In the genomic region with DNA sequence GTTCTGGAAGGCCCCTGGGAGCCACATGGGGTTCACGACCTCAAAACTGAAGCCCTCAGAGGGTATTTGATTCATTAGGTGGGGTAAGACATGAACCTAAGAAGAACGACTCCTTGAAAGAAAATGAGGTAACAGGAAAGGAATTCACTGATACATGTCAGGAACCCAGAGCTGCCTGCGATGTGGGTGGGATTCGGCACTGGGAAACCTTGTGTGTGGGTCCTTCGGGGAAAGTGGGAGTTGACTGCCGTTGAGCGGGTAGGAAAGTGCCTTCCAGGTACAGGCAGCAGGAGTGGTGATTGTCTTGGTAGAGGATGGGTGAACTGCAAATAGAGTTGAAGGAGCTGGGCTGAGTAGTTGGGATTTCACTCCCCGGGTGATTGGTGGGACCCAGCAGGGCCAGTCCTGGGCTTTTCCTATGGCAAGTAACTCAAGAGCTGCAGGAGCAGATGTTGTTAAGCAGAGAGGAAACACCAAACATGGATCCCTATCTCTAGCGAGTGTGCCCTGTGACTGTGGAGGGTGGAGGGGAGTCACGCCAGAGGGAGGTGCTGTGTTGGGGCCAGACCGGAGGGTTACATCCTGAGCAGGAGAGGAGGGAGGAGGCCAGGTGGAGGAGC, we compare ENCODE assay signal across 9 cellular contexts. TPM values are rescaled to one million over a fixed set of nuclear protein-coding genes. Genes with fewer than 3 reads are reported as not detected.
DNase-seq lines count a peak whose midpoint lies in the region; ATAC-seq, FAIRE-seq and TF ChIP-seq lines count a peak whose summit lies in the region.
"Had no signal": no experiment of that assay in that cellular context is flagged by ENCODE, and none has a peak within 500 bp of the region (broad histone marks: within the 10 kb centered on the region; RNA-seq: fewer than 3 reads in every experiment).

No MANE protein-coding gene starts in this region.

- DNase-seq in HTR-8/SVneo (ENCODE audit: insufficient read length, low spot score) (peak; percentile 93), brain microvascular endothelial cell (peak; percentile 30), naive B cell (no peak), HT-29 (ENCODE audit: low spot score) (no peak), GF-D8 (lab: John Stamatoyannopoulos, UW) (no peak), T-helper 9 cell (no peak)
- DNase-seq: CD4-positive, alpha-beta T cell had no signal

- TF ChIP-seq CTCF in brain microvascular endothelial cell (IDR thresholded peaks at IDR 0.05; ENCODE audit: low read depth, low read length, missing control alignments), result no peak

- in situ Hi-C loops in brain microvascular endothelial cell (cut with HindIII; ENCODE audit: low pct_ligation_motif_present, low sequenced_read_pairs), result no loop called here

- peaks cover 49% of the 10 kb centered on the region for H3K4me1 ChIP-seq in ACC112 (ENCODE audit: control insufficient read depth, insufficient read depth, low read length, unreplicated experiment)

- no peaks in the 10 kb centered on the region for H3K27me3 Mint-ChIP-seq in naive B cell
- H3K27me3 Mint-ChIP-seq: CD4-positive, alpha-beta T cell had no signal

- peaks cover 7 to 19% of the 10 kb centered on the region in 2 donors for H3K36me3 Mint-ChIP-seq in naive B cell

- peaks cover 25 to 66% (median 45%) of the 10 kb centered on the region in 3 donors for H3K4me1 Mint-ChIP-seq in naive B cell

- H3K79me2 ChIP-seq in ACC112 (ENCODE audit: control insufficient read depth, insufficient read depth, low read length, unreplicated experiment), result no peaks in the 10 kb centered on the region

- peak overlapping the region in 2 of 8 donors; percentile 29 to 36 for H3K4me3 Mint-ChIP-seq in naive B cell
- H3K4me3 Mint-ChIP-seq: CD4-positive, alpha-beta T cell had no signal

- FAIRE-seq in HTR-8/SVneo (lab: Jason Lieb, UNC), result peak; percentile 67

- no peak overlapping the region for H2AFZ ChIP-seq in ACC112 (ENCODE audit: low read length, unreplicated experiment)

- H3K27me3 ChIP-seq in ACC112 (ENCODE audit: insufficient read depth, low read length) (no peaks in the 10 kb centered on the region), brain microvascular endothelial cell (replicated peaks) (no peaks in the 10 kb centered on the region)

- no peaks in the 10 kb centered on the region for H3K36me3 ChIP-seq in ACC112 (ENCODE audit: insufficient read depth, low read length)
- no peaks in the 10 kb centered on the region for H3K36me3 ChIP-seq in brain microvascular endothelial cell (replicated peaks)

- no peak overlapping the region for H3K4me3 ChIP-seq in ACC112 (ENCODE audit: low read depth, low read length)
- no peak overlapping the region for H3K4me3 ChIP-seq in brain microvascular endothelial cell (ENCODE audit: low read depth, low read length)

- ATAC-seq in naive B cell (ENCODE audit: low read depth in 2 of 2) (no peak), HG03095 (IDR thresholded peaks at IDR 0.05; ENCODE audit: unreplicated experiment) (no peak)

- H3K27ac Mint-ChIP-seq in naive B cell, result peak overlapping the region in 4 of 6 donors; percentile 8 to 82 (median 70)
- H3K27ac Mint-ChIP-seq: CD4-positive, alpha-beta T cell had no signal

- peaks cover 3 to 9% (median 6%) of the 10 kb centered on the region in 7 donors for H3K9me3 Mint-ChIP-seq in naive B cell

- peak overlapping the region; percentile 80 for H3K27ac ChIP-seq in ACC112 (ENCODE audit: low read depth, low read length)
- peak overlapping the region; percentile 72 for H3K27ac ChIP-seq in brain microvascular endothelial cell

RNA-seq across cellular contexts. Expression of a gene that starts 30.8 kb away (rescaled TPM):
- polyA plus RNA-seq in naive B cell (ENCODE audit: low read depth in 6 of 6), result 1 to 10 TPM; 1.3 to 2.7 (median 1.9) TPM
- total RNA-seq in HT-29 (2014; rRNA removed; shearing (Covaris generic)), result not detected in 2 replicates

Comparison
In these comparisons a context has a peak if more than half of its experiments do, and no peak if none do; other contexts are left out.
1. DNase-seq: peak in HTR-8/SVneo (single experiment) and brain microvascular endothelial cell (single experiment); none in naive B cell (single experiment), HT-29 (single experiment), GF-D8 (single experiment) and T-helper 9 cell (single experiment).